ENCODE assay signal across 24 cellular contexts in genomic region chr20:31764641-31765305, GRCh38. TPM values are rescaled to one million over a fixed set of nuclear protein-coding genes. Genes with fewer than 3 reads are reported as not detected.
DNase-seq lines count a peak whose midpoint lies in the region; ATAC-seq, FAIRE-seq and TF ChIP-seq lines count a peak whose summit lies in the region.
"Had no signal": no experiment of that assay in that cellular context is flagged by ENCODE, and none has a peak within 500 bp of the region (broad histone marks: within the 10 kb centered on the region; RNA-seq: fewer than 3 reads in every experiment).

No MANE protein-coding gene starts in this region.

- no peak overlapping the region for H3K4me3 ChIP-seq in astrocyte of the spinal cord (ENCODE audit: low read depth, low read length)
- H3K4me3 ChIP-seq: K562, prostate gland, uterus had no signal

- TF ChIP-seq CTCF in astrocyte of the spinal cord (IDR thresholded peaks at IDR 0.05; ENCODE audit: low read depth, low read length) (no peak), foreskin keratinocyte (conservative IDR thresholded peaks at IDR 0.05) (no peak)

- H3K4me1 ChIP-seq in foreskin keratinocyte: no peaks in the 10 kb centered on the region
- H3K4me1 ChIP-seq: prostate gland, uterus had no signal

- no peak for TF ChIP-seq POLR2A in H54 (IDR thresholded peaks at IDR 0.05; ENCODE audit: low read depth, low read length)

- in situ Hi-C loops in astrocyte of the spinal cord (cut with HindIII; ENCODE audit: low sequenced_read_pairs): no loop called here

- DNase-seq in AG08395 (ENCODE audit: low spot score) (peak; percentile 24), H54 (ENCODE audit: insufficient read length, low spot score) (no peak), astrocyte of the spinal cord (ENCODE audit: low read depth, low spot score) (peak; percentile 24), foreskin keratinocyte (peak; percentile 14 to 44), NAMALWA (ENCODE audit: low spot score) (no peak), Kasumi-1 (lab: John Stamatoyannopoulos, UW) (no peak), HuH-7.5 (ENCODE audit: low spot score) (no peak)
- DNase-seq: activated CD4-positive, alpha-beta T cell treated with anti-CD3 and anti-CD28 coated beads for 48 hours; activated gamma-delta T cell; amniotic stem cell; CD4-positive, CD25-positive, alpha-beta regulatory T cell; endodermal cell; left cardiac atrium; NCI-H1105 treated with DMSO at 0.1 percent for 48 hours; NCI-H2107; NCI-H524; SW 1271; uterus had no signal

- H3K27ac ChIP-seq in foreskin keratinocyte: no peak overlapping the region
- H3K27ac ChIP-seq: prostate gland, RWPE1, uterus had no signal

- FAIRE-seq in H54 (lab: Jason Lieb, UNC): peak; percentile 20
- FAIRE-seq: K562 had no signal

- H3K27me3 ChIP-seq in foreskin keratinocyte: no peaks in the 10 kb centered on the region
- H3K27me3 ChIP-seq: uterus had no signal

- ATAC-seq in foreskin keratinocyte (no peak), HG03108 (IDR thresholded peaks at IDR 0.05; ENCODE audit: unreplicated experiment) (no peak)
- ATAC-seq: HCT116; K562; left cardiac atrium; natural killer cell treated with Interleukin-12 subunit alpha and Interleukin-12 subunit beta and Interleukin-15 and Interleukin-18, amount 100 ng/mL, for 72 hours had no signal

RNA-seq across cellular contexts. Expression of gene TPX2, which starts 25.7 kb away (rescaled TPM):
- 106 and 126 TPM in 2 replicates for total RNA-seq in foreskin keratinocyte
- 47.2 and 65.4 TPM in 2 replicates for polyA plus RNA-seq in foreskin keratinocyte

RNA-seq across cellular contexts. Expression of gene BCL2L1, which starts 42.1 kb away (rescaled TPM):
- 114 and 136 TPM in 2 replicates for total RNA-seq in foreskin keratinocyte
- polyA plus RNA-seq in foreskin keratinocyte: 106 and 115 TPM in 2 replicates

RNA-seq across cellular contexts. Expression of gene MYLK2, which starts 54.4 kb away (rescaled TPM):
- total RNA-seq in foreskin keratinocyte: 0.07 TPM in 2 replicates
- 0.12 and 0.21 TPM in 2 replicates for polyA plus RNA-seq in foreskin keratinocyte
- total RNA-seq: CD4-positive, CD25-positive, alpha-beta regulatory T cell had no signal
- polyA plus RNA-seq: CD4-positive, CD25-positive, alpha-beta regulatory T cell had no signal

Comparison
In these comparisons a context has a peak if more than half of its experiments do, and no peak if none do; other contexts are left out.
1. DNase-seq: peak in AG08395 (single experiment), astrocyte of the spinal cord (single experiment) and foreskin keratinocyte (2 of 2); none in H54 (single experiment), NAMALWA (single experiment), Kasumi-1 (0 of 2) and HuH-7.5 (single experiment).